In the genomic region with DNA sequence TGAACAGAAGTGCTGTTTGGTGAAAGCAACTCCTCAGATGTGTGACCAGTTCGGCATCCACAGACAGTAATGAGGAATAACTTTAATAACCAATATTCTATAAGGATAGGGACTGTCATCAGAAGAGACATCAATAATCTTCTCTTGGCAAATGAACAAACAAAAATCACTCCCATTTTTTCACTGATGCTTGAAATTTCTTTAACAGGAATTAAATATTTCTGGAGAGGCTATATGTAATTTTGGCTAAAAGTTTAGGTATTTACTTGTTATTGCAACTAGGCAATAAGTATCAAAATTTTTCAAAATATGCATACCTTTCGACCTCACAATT, we compare ENCODE assay signal across 27 cellular contexts.
"Had no signal": no experiment of that assay in that cellular context is flagged by ENCODE, and none has a peak within 500 bp of the region (broad histone marks: within the 10 kb centered on the region; RNA-seq: fewer than 3 reads in every experiment).

No MANE protein-coding gene starts in this region.

- ATAC-seq: activated CD8-positive, alpha-beta T cell treated with anti-CD3 and anti-CD28 coated beads, Interleukin-2, amount 10 ng/mL, durations not matched to agents 7 days and 5 days; gastroesophageal sphincter; stimulated activated memory B cell treated with anti-CD40 and anti-IgM and Interleukin-4, amounts not matched to agents 10 μg/mL and 1 μg/mL and 100 μg/mL, for 72 hours had no signal

- H3K4me3 Mint-ChIP-seq: activated CD4-positive, alpha-beta T cell treated with anti-CD3 and anti-CD28 coated beads, Interleukin-2, amount 10 ng/mL, durations not matched to agents 7 days and 5 days; activated CD8-positive, alpha-beta T cell treated with anti-CD3 and anti-CD28 coated beads, Interleukin-2, amount 10 ng/mL, durations not matched to agents 7 days and 5 days; activated naive CD4-positive, alpha-beta T cell treated with anti-CD3 and anti-CD28 coated beads, Interleukin-2, amount 50 U/mL, for 24 hours; activated T-helper 1 cell treated with anti-CD3 and anti-CD28 coated beads, Interleukin-12 subunit alpha, Interleukin-12 subunit beta, Interleukin-2, Interleukin-4 antibody, amounts not matched to agents 30 ng/mL and 10 ng/mL and 1 ng/mL, durations not matched to agents 14 hours and 24 hours and 36 hours; nephron progenitor cell; stimulated activated memory B cell treated with anti-CD40 and anti-IgM and Interleukin-4, amounts not matched to agents 10 μg/mL and 1 μg/mL and 100 μg/mL, for 72 hours; T-helper 2 cell treated with Interferon-gamma antibody and Interleukin-4, amounts not matched to agents 5 μg/mL and 100 μg/mL, for 36 hours had no signal

- H3K4me2 ChIP-seq: smooth muscle cell had no signal

- H3K27ac Mint-ChIP-seq: activated CD4-positive, alpha-beta T cell treated with anti-CD3 and anti-CD28 coated beads, Interleukin-2, amount 10 ng/mL, durations not matched to agents 7 days and 5 days; activated CD8-positive, alpha-beta T cell treated with anti-CD3 and anti-CD28 coated beads, Interleukin-2, amount 10 ng/mL, durations not matched to agents 7 days and 5 days; activated naive CD4-positive, alpha-beta T cell treated with anti-CD3 and anti-CD28 coated beads, Interleukin-2, amount 50 U/mL, for 24 hours; activated T-helper 1 cell treated with anti-CD3 and anti-CD28 coated beads, Interleukin-12 subunit alpha, Interleukin-12 subunit beta, Interleukin-2, Interleukin-4 antibody, amounts not matched to agents 30 ng/mL and 10 ng/mL and 1 ng/mL, durations not matched to agents 14 hours and 24 hours and 36 hours; nephron progenitor cell; stimulated activated memory B cell treated with anti-CD40 and anti-IgM and Interleukin-4, amounts not matched to agents 10 μg/mL and 1 μg/mL and 100 μg/mL, for 72 hours; T-helper 2 cell treated with Interferon-gamma antibody and Interleukin-4, amounts not matched to agents 5 μg/mL and 100 μg/mL, for 36 hours had no signal

- H3K4me3 ChIP-seq: esophagus muscularis mucosa, gastroesophageal sphincter, sigmoid colon, smooth muscle cell, stomach, transverse colon, vagina had no signal

- H3K27ac ChIP-seq: brain microvascular endothelial cell, esophagus muscularis mucosa, sigmoid colon, stomach, transverse colon, vagina, WERI-Rb-1 had no signal

- H3K36me3 ChIP-seq: brain microvascular endothelial cell, esophagus muscularis mucosa, gastroesophageal sphincter, sigmoid colon, stomach, transverse colon, vagina, WERI-Rb-1 had no signal

- H3K36me3 Mint-ChIP-seq: activated naive CD4-positive, alpha-beta T cell treated with anti-CD3 and anti-CD28 coated beads, Interleukin-2, amount 50 U/mL, for 24 hours; stimulated activated memory B cell treated with anti-CD40 and anti-IgM and Interleukin-4, amounts not matched to agents 10 μg/mL and 1 μg/mL and 100 μg/mL, for 72 hours had no signal

- H3K9me3 Mint-ChIP-seq: activated naive CD4-positive, alpha-beta T cell treated with anti-CD3 and anti-CD28 coated beads, Interleukin-2, amount 50 U/mL, for 24 hours; activated T-helper 1 cell treated with anti-CD3 and anti-CD28 coated beads, Interleukin-12 subunit alpha, Interleukin-12 subunit beta, Interleukin-2, Interleukin-4 antibody, amounts not matched to agents 30 ng/mL and 10 ng/mL and 1 ng/mL, durations not matched to agents 14 hours and 24 hours and 36 hours; nephron progenitor cell; stimulated activated memory B cell treated with anti-CD40 and anti-IgM and Interleukin-4, amounts not matched to agents 10 μg/mL and 1 μg/mL and 100 μg/mL, for 72 hours; T-helper 2 cell treated with Interferon-gamma antibody and Interleukin-4, amounts not matched to agents 5 μg/mL and 100 μg/mL, for 36 hours had no signal

- H3K4me1 Mint-ChIP-seq: stimulated activated memory B cell treated with anti-CD40 and anti-IgM and Interleukin-4, amounts not matched to agents 10 μg/mL and 1 μg/mL and 100 μg/mL, for 72 hours had no signal

- H3K4me1 ChIP-seq: transverse colon, vagina had no signal

- DNase-seq: activated CD4-positive, alpha-beta T cell treated with anti-CD3 and anti-CD28 coated beads, Interleukin-2, amount 10 ng/mL, durations not matched to agents 7 days and 5 days; activated CD4-positive, CD25-positive, alpha-beta regulatory T cell treated with anti-CD3 and anti-CD28 coated beads, Interleukin-2, amount 50 U/mL, for 72 hours; activated CD8-positive, alpha-beta T cell treated with anti-CD3 and anti-CD28 coated beads, Interleukin-2, amount 10 ng/mL, durations not matched to agents 7 days and 5 days; activated gamma-delta T cell; aorta; central memory CD4-positive, alpha-beta T cell; effector memory CD4-positive, alpha-beta T cell; head of caudate nucleus; mesenchymal stem cell; nephron progenitor cell; sigmoid colon; stimulated activated CD4-positive, alpha-beta T cell treated with anti-CD3 and anti-CD28 coated beads, Interleukin-15, amount 100 ng/mL, for 24 hours; stomach; transverse colon; WERI-Rb-1 had no signal

- FAIRE-seq: colon, islet of Langerhans, TTC549 had no signal

- H3K9me3 ChIP-seq: esophagus muscularis mucosa, gastroesophageal sphincter, sigmoid colon, stomach, transverse colon, vagina had no signal

- H3K27me3 ChIP-seq: brain microvascular endothelial cell, esophagus muscularis mucosa, gastroesophageal sphincter, sigmoid colon, stomach, transverse colon, vagina had no signal
